11 cellular contexts compared by ENCODE assay signal in the genomic region with DNA sequence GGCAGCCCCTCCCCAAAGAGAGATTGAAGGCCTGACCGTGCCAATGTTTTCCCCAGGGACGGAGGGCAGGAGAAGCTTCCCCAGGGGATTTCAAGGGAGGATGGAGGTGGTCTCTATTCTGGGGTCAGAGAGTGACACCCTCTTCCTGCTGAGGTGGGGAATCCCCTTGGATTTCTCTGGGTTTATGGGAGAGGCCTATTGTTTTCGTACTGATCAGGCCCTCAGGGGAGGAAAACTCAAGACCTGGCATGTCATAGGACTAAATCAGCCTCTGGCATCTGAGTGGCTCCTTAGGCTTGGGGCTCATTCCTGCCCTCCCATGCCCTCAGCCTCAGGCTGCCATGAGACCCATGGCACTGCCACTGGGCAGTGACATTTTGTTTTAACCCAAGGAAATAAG. TPM values are rescaled to one million over a fixed set of nuclear protein-coding genes. Genes with fewer than 3 reads are reported as not detected.
A peak's percentile ranks its signal among the peaks of the same experiment; 100 is the strongest.
DNase-seq lines count a peak whose midpoint lies in the region; ATAC-seq and TF ChIP-seq lines count a peak whose summit lies in the region.
"Had no signal": no experiment of that assay in that cellular context is flagged by ENCODE, and none has a peak within 500 bp of the region (broad histone marks: within the 10 kb centered on the region; RNA-seq: fewer than 3 reads in every experiment).

No MANE protein-coding gene starts in this region.

- peak overlapping the region; percentile 48 to 73 (median 66) for H3K27ac ChIP-seq in transverse colon

- peak overlapping the region; percentile 50 for H3K27ac Mint-ChIP-seq in activated CD8-positive, alpha-beta T cell treated with anti-CD3 and anti-CD28 coated beads, Interleukin-2, amount 10 ng/mL, durations not matched to agents 7 days and 5 days
- H3K27ac Mint-ChIP-seq in activated CD8-positive, alpha-beta T cell treated with anti-CD3 and anti-CD28 coated beads for 36 hours = no peak overlapping the region
- peak overlapping the region; percentile 65 for H3K27ac Mint-ChIP-seq in chondrocyte (ENCODE audit: unreplicated experiment)
- peak overlapping the region; percentile 96 for H3K27ac Mint-ChIP-seq in mesothelial cell of epicardium

- POLR2A ChIA-PET in activated CD8-positive, alpha-beta T cell treated with anti-CD3 and anti-CD28 coated beads, Interleukin-2, amount 10 ng/mL, durations not matched to agents 7 days and 5 days (lab: Charles Lee) = no interaction called here
- POLR2A ChIA-PET in activated CD8-positive, alpha-beta T cell treated with anti-CD3 and anti-CD28 coated beads for 36 hours (lab: Charles Lee) = interaction anchor here (1.5 to 24.7 kb wide), 2 partner anchors 19 to 41 kb away, joined by 6 to 1131 read pairs; a partner anchor contains a TSS

- ATAC-seq in activated CD8-positive, alpha-beta T cell treated with anti-CD3 and anti-CD28 coated beads, Interleukin-2, amount 10 ng/mL, durations not matched to agents 7 days and 5 days = no peak
- ATAC-seq in activated CD8-positive, alpha-beta T cell treated with anti-CD3 and anti-CD28 coated beads for 36 hours = no peak
- no peak for ATAC-seq in GM18517 (IDR thresholded peaks at IDR 0.05; ENCODE audit: unreplicated experiment)

- TF ChIP-seq POLR2A in transverse colon (IDR thresholded peaks at IDR 0.05) = no peak

- in situ Hi-C loops in transverse colon (cut with MboI; ENCODE audit: low pct_ligation_motif_present in 1 of 4, low pct_unique_long_range_greater_than_20kb in 1 of 4, low sequenced_read_pairs in 3 of 4) = no loop called here

- CTCF ChIA-PET in activated CD8-positive, alpha-beta T cell treated with anti-CD3 and anti-CD28 coated beads, Interleukin-2, amount 10 ng/mL, durations not matched to agents 7 days and 5 days (lab: Charles Lee) = no interaction called here
- CTCF ChIA-PET in activated CD8-positive, alpha-beta T cell treated with anti-CD3 and anti-CD28 coated beads for 36 hours (lab: Charles Lee) = interaction anchor here (1.4 kb wide), 1 partner anchor 11 kb away, joined by 3 read pairs; no protein-coding TSS in a partner anchor

- no peaks in the 10 kb centered on the region for H3K36me3 ChIP-seq in transverse colon
- H3K36me3 ChIP-seq: neutrophil had no signal

- TF ChIP-seq CTCF in activated CD8-positive, alpha-beta T cell treated with anti-CD3 and anti-CD28 coated beads for 36 hours (IDR thresholded peaks at IDR 0.05) = no peak
- no peak for TF ChIP-seq CTCF in chondrocyte (IDR thresholded peaks at IDR 0.05)
- no peak for TF ChIP-seq CTCF in mesothelial cell of epicardium (IDR thresholded peaks at IDR 0.05; ENCODE audit: unreplicated experiment)
- TF ChIP-seq CTCF in transverse colon (IDR thresholded peaks at IDR 0.05) = no peak

- intact Hi-C loops in activated CD8-positive, alpha-beta T cell treated with anti-CD3 and anti-CD28 coated beads for 36 hours (cut with micrococcal nuclease) = no loop called here
- intact Hi-C loops in transverse colon (cut with DNase I; ENCODE audit: low total_unique reads) = no loop called here

- no peak for DNase-seq in activated CD8-positive, alpha-beta T cell treated with anti-CD3 and anti-CD28 coated beads, Interleukin-2, amount 10 ng/mL, durations not matched to agents 7 days and 5 days
- no peak for DNase-seq in activated CD8-positive, alpha-beta T cell treated with anti-CD3 and anti-CD28 coated beads for 36 hours
- DNase-seq in chondrocyte (ENCODE audit: low spot score) = no peak
- DNase-seq in mesothelial cell of epicardium (ENCODE audit: low spot score in 2 of 2, unreplicated experiment in 2 of 2) = no peak
- DNase-seq in transverse colon = no peak
- no peak for DNase-seq in activated CD4-positive, alpha-beta T cell treated with anti-CD3 and anti-CD28 coated beads for 4 hours
- DNase-seq in stimulated activated CD4-positive, alpha-beta T cell treated with anti-CD3 and anti-CD28 coated beads, Interleukin-4, amount 100 ng/mL, for 1 hour = no peak
- DNase-seq: stimulated activated CD4-positive, alpha-beta T cell treated with anti-CD3 and anti-CD28 coated beads, Interleukin-4, amount 100 ng/mL, for 4 hours had no signal

- H3K4me3 ChIP-seq in transverse colon = no peak overlapping the region

- no peak overlapping the region for H3K4me3 Mint-ChIP-seq in activated CD8-positive, alpha-beta T cell treated with anti-CD3 and anti-CD28 coated beads, Interleukin-2, amount 10 ng/mL, durations not matched to agents 7 days and 5 days
- H3K4me3 Mint-ChIP-seq in activated CD8-positive, alpha-beta T cell treated with anti-CD3 and anti-CD28 coated beads for 36 hours = no peak overlapping the region
- H3K4me3 Mint-ChIP-seq in chondrocyte (ENCODE audit: unreplicated experiment) = no peak overlapping the region
- H3K4me3 Mint-ChIP-seq in mesothelial cell of epicardium = no peak overlapping the region
- H3K4me3 Mint-ChIP-seq: endodermal cell had no signal

- peaks cover 66% of the 10 kb centered on the region for H3K4me1 Mint-ChIP-seq in activated CD8-positive, alpha-beta T cell treated with anti-CD3 and anti-CD28 coated beads, Interleukin-2, amount 10 ng/mL, durations not matched to agents 7 days and 5 days (ENCODE audit: low read depth)
- peaks cover 68% of the 10 kb centered on the region for H3K4me1 Mint-ChIP-seq in activated CD8-positive, alpha-beta T cell treated with anti-CD3 and anti-CD28 coated beads for 36 hours (ENCODE audit: low read depth)
- H3K4me1 Mint-ChIP-seq in chondrocyte (ENCODE audit: low read depth) (peaks cover 36% of the 10 kb centered on the region), mesothelial cell of epicardium (peaks cover 28% of the 10 kb centered on the region)

- H3K4me1 ChIP-seq in transverse colon = peaks cover 19 to 32% (median 27%) of the 10 kb centered on the region in 4 donors

- no peaks in the 10 kb centered on the region for H3K27me3 ChIP-seq in transverse colon
- H3K27me3 ChIP-seq: neutrophil had no signal

- H3K36me3 Mint-ChIP-seq in activated CD8-positive, alpha-beta T cell treated with anti-CD3 and anti-CD28 coated beads, Interleukin-2, amount 10 ng/mL, durations not matched to agents 7 days and 5 days (ENCODE audit: low read depth) = peaks cover 82% of the 10 kb centered on the region
- peaks cover 41% of the 10 kb centered on the region for H3K36me3 Mint-ChIP-seq in activated CD8-positive, alpha-beta T cell treated with anti-CD3 and anti-CD28 coated beads for 36 hours (ENCODE audit: low read depth)
- H3K36me3 Mint-ChIP-seq in chondrocyte (ENCODE audit: low read depth) = peaks cover 2% of the 10 kb centered on the region
- H3K36me3 Mint-ChIP-seq in mesothelial cell of epicardium = no peaks in the 10 kb centered on the region

- WGBS in transverse colon (ENCODE audit: low coverage in 1 of 2), 2 donors = 60% methylated on average over 1 of the region's 3 CpGs; no CpG with 5 or more reads in 1 of the 2 donors

- H3K9me3 ChIP-seq in transverse colon = no peaks in the 10 kb centered on the region
- H3K9me3 ChIP-seq: neutrophil had no signal

- no peaks in the 10 kb centered on the region for H3K27me3 Mint-ChIP-seq in activated CD8-positive, alpha-beta T cell treated with anti-CD3 and anti-CD28 coated beads, Interleukin-2, amount 10 ng/mL, durations not matched to agents 7 days and 5 days (ENCODE audit: low read depth)
- H3K27me3 Mint-ChIP-seq in activated CD8-positive, alpha-beta T cell treated with anti-CD3 and anti-CD28 coated beads for 36 hours = no peaks in the 10 kb centered on the region
- H3K27me3 Mint-ChIP-seq in chondrocyte (ENCODE audit: low read depth) = no peaks in the 10 kb centered on the region
- H3K27me3 Mint-ChIP-seq in mesothelial cell of epicardium (ENCODE audit: low read depth) = no peaks in the 10 kb centered on the region

- no peak for TF ChIP-seq EP300 in transverse colon (IDR thresholded peaks at IDR 0.05; ENCODE audit: low read depth)

- no peaks in the 10 kb centered on the region for H3K9me3 Mint-ChIP-seq in activated CD8-positive, alpha-beta T cell treated with anti-CD3 and anti-CD28 coated beads, Interleukin-2, amount 10 ng/mL, durations not matched to agents 7 days and 5 days (ENCODE audit: insufficient read depth)
- no peaks in the 10 kb centered on the region for H3K9me3 Mint-ChIP-seq in activated CD8-positive, alpha-beta T cell treated with anti-CD3 and anti-CD28 coated beads for 36 hours
- H3K9me3 Mint-ChIP-seq in chondrocyte (ENCODE audit: low read depth) = no peaks in the 10 kb centered on the region
- H3K9me3 Mint-ChIP-seq in mesothelial cell of epicardium = no peaks in the 10 kb centered on the region

RNA-seq across cellular contexts. Expression of a gene that starts 44.6 kb away (rescaled TPM):
- 100 to 1,000 TPM; 221 to 228 TPM for total RNA-seq in activated CD8-positive, alpha-beta T cell treated with anti-CD3 and anti-CD28 coated beads, Interleukin-2, amount 10 ng/mL, durations not matched to agents 7 days and 5 days
- total RNA-seq in activated CD8-positive, alpha-beta T cell treated with anti-CD3 and anti-CD28 coated beads for 36 hours = 100 to 1,000 TPM; 121 to 128 TPM
- total RNA-seq in chondrocyte (10.8 to 17.8 TPM (median 16.3 TPM) in 3 replicates), mesothelial cell of epicardium (33.1 to 35.6 TPM (median 33.3 TPM) in 3 replicates), transverse colon (10 to 100 TPM; 40.8 to 86.9 (median 65.5) TPM)
